In genomic region chr21:36719614-36720013, GRCh38 we compare ENCODE assay signal across 23 cellular contexts. TPM values are rescaled to one million over a fixed set of nuclear protein-coding genes. Genes with fewer than 3 reads are reported as not detected.
DNase-seq lines count a peak whose midpoint lies in the region; ATAC-seq, FAIRE-seq and TF ChIP-seq lines count a peak whose summit lies in the region.
"Had no signal": no experiment of that assay in that cellular context is flagged by ENCODE, and none has a peak within 500 bp of the region (broad histone marks: within the 10 kb centered on the region; RNA-seq: fewer than 3 reads in every experiment).

No MANE protein-coding gene starts in this region.

- H3K9ac ChIP-seq in HCT116 (ENCODE audit: low read length) (peak overlapping the region; percentile 53), keratinocyte (ENCODE audit: control insufficient read depth, extremely low read depth, insufficient read depth, low read length) (peak overlapping the region; percentile 9)

- H3K4me3 ChIP-seq in HCT116 (replicated peaks in 1 of 2; ENCODE audit: low read depth in 1 of 2, low read length in 2 of 2) (peak overlapping the region in 1 of 2 experiments; percentile 13; a peak in 1 of 4 replicates), keratinocyte (ENCODE audit: control insufficient read depth in 2 of 3, extremely low read depth in 1 of 3, insufficient read depth in 2 of 3, low read depth in 1 of 3, low read length in 3 of 3) (no peak overlapping the region), sigmoid colon (no peak overlapping the region), vagina (no peak overlapping the region), brain microvascular endothelial cell (ENCODE audit: low read depth, low read length) (no peak overlapping the region), adrenal gland (no peak overlapping the region)
- H3K4me3 ChIP-seq: coronary artery, SJCRH30, testis had no signal

- peak; percentile 64 for ATAC-seq in HCT116
- no peak for ATAC-seq in GM19035 (IDR thresholded peaks at IDR 0.05; ENCODE audit: unreplicated experiment)
- ATAC-seq: activated CD8-positive, alpha-beta T cell treated with anti-CD3 and anti-CD28 coated beads for 36 hours; CD8-positive, alpha-beta T cell; T-helper 17 cell had no signal

- CTCF ChIA-PET in HCT116 (lab: Charles Lee), result interaction anchor here (1.4 kb wide), 1 partner anchor 23 kb away, joined by 3 read pairs; no protein-coding TSS in a partner anchor

- H3K79me2 ChIP-seq in HCT116 (ENCODE audit: insufficient read depth, low read length) (no peaks in the 10 kb centered on the region), keratinocyte (ENCODE audit: control insufficient read depth, insufficient read depth, low read length) (no peaks in the 10 kb centered on the region)

- POLR2A ChIA-PET in HCT116 (lab: Charles Lee), result no interaction called here

- no peaks in the 10 kb centered on the region for H3K9me3 ChIP-seq in HCT116 (ENCODE audit: control insufficient read depth in 1 of 2, insufficient read depth in 1 of 2, low read depth in 1 of 2, low read length in 2 of 2)
- no peaks in the 10 kb centered on the region for H3K9me3 ChIP-seq in keratinocyte (ENCODE audit: control insufficient read depth, low read depth, low read length)
- H3K9me3 ChIP-seq in sigmoid colon, result no peaks in the 10 kb centered on the region
- no peaks in the 10 kb centered on the region for H3K9me3 ChIP-seq in vagina
- no peaks in the 10 kb centered on the region for H3K9me3 ChIP-seq in adrenal gland (replicated peaks in 1 of 3)
- H3K9me3 ChIP-seq: SJCRH30, testis had no signal

- no TSS peak for BruUV-seq in HCT116 (replicated peaks; lab: Mats Ljungman, UMichigan)

- DNase-seq in HCT116 (ENCODE audit: low read depth, low spot score) (no peak), keratinocyte (ENCODE audit: low read depth, low spot score) (no peak), sigmoid colon (peak; percentile 20), vagina (ENCODE audit: extremely low spot score in 2 of 2) (no peak), brain microvascular endothelial cell (no peak), adrenal gland (no peak)
- DNase-seq: activated CD4-positive, CD25-positive, alpha-beta regulatory T cell; activated CD8-positive, alpha-beta T cell treated with anti-CD3 and anti-CD28 coated beads for 36 hours; activated naive CD4-positive, alpha-beta T cell treated with anti-CD3 and anti-CD28 coated beads, Interleukin-2, amount 10 ng/mL, durations not matched to agents 7 days and 5 days; activated T-cell treated with anti-CD3 and anti-CD28 coated beads, Interleukin-2, amount 50 U/mL, for 24 hours; CD8-positive, alpha-beta T cell; Karpas-422; NCI-H1417; NCI-H524 treated with DMSO at 0.1 percent for 48 hours; stimulated activated CD4-positive, alpha-beta T cell treated with anti-CD3 and anti-CD28 coated beads, Interleukin-15, amount 100 ng/mL, for 24 hours; T-helper 17 cell; testis had no signal

- H3K27ac ChIP-seq in HCT116 (ENCODE audit: low read depth, low read length) (peak overlapping the region; percentile 61), VCaP (peak overlapping the region; percentile 100), keratinocyte (ENCODE audit: control insufficient read depth, insufficient read depth, low read length) (no peak overlapping the region), sigmoid colon (no peak overlapping the region), vagina (no peak overlapping the region), brain microvascular endothelial cell (no peak overlapping the region), adrenal gland (no peak overlapping the region)
- H3K27ac ChIP-seq: coronary artery, SJCRH30, testis had no signal

- H4K20me1 ChIP-seq in HCT116 (ENCODE audit: insufficient read depth) (no peaks in the 10 kb centered on the region), keratinocyte (ENCODE audit: control insufficient read depth, extremely low read depth, insufficient read depth, low read length) (no peaks in the 10 kb centered on the region)

- H3K36me3 ChIP-seq in HCT116 (ENCODE audit: control insufficient read depth in 1 of 2, insufficient read depth in 2 of 2, low read length in 2 of 2), result peaks cover 3 to 4% of the 10 kb centered on the region in 2 experiments; a peak in 1 of 4 replicates
- no peaks in the 10 kb centered on the region for H3K36me3 ChIP-seq in keratinocyte (ENCODE audit: control insufficient read depth in 2 of 2, extremely low read depth in 1 of 2, insufficient read depth in 2 of 2, low read length in 2 of 2)
- H3K36me3 ChIP-seq in sigmoid colon, result no peaks in the 10 kb centered on the region
- no peaks in the 10 kb centered on the region for H3K36me3 ChIP-seq in vagina
- H3K36me3 ChIP-seq in brain microvascular endothelial cell (replicated peaks), result no peaks in the 10 kb centered on the region
- H3K36me3 ChIP-seq in adrenal gland (replicated peaks in 1 of 2), result no peaks in the 10 kb centered on the region
- H3K36me3 ChIP-seq: SJCRH30 had no signal

- H3K27me3 ChIP-seq in HCT116 (ENCODE audit: insufficient read depth, low read length), result no peaks in the 10 kb centered on the region
- H3K27me3 ChIP-seq in keratinocyte (ENCODE audit: control insufficient read depth, extremely low read depth, insufficient read depth, low read length), result peaks cover 4% of the 10 kb centered on the region
- peaks cover 0 to 73% (median 19%) of the 10 kb centered on the region in 3 donors for H3K27me3 ChIP-seq in sigmoid colon
- H3K27me3 ChIP-seq in vagina, result no peaks in the 10 kb centered on the region
- H3K27me3 ChIP-seq in brain microvascular endothelial cell (replicated peaks), result peaks cover 15% of the 10 kb centered on the region
- H3K27me3 ChIP-seq in adrenal gland, result peaks cover 37% of the 10 kb centered on the region
- H3K27me3 ChIP-seq: SJCRH30, testis had no signal

- H3K4me2 ChIP-seq in HCT116 (ENCODE audit: low read length), result peak overlapping the region; percentile 54
- H3K4me2 ChIP-seq in keratinocyte (ENCODE audit: control insufficient read depth, extremely low read depth, insufficient read depth, low read depth, low read length), result peak overlapping the region; percentile 49

- peak; percentile 25; the same call in 1 of the 2 replicates for TF ChIP-seq RAD21 in HCT116 (IDR thresholded peaks at IDR 0.05; ENCODE audit: low read depth)

- TF ChIP-seq POLR2A in HCT116 (IDR thresholded peaks at IDR 0.05; ENCODE audit: borderline replicate concordance, extremely low read depth, insufficient read depth, insufficient read length), result no peak
- TF ChIP-seq POLR2A in sigmoid colon (IDR thresholded peaks at IDR 0.05), result no peak
- TF ChIP-seq POLR2A in vagina (IDR thresholded peaks at IDR 0.05), result no peak
- no peak for TF ChIP-seq POLR2A in adrenal gland (IDR thresholded peaks at IDR 0.05)

- H2AFZ ChIP-seq in HCT116 (ENCODE audit: low read depth, low read length, poor library complexity, severe bottlenecking), result no peak overlapping the region
- no peak overlapping the region for H2AFZ ChIP-seq in keratinocyte (ENCODE audit: control insufficient read depth, low read length)

- dilution Hi-C loops in keratinocyte (cut with MboI; ENCODE audit: extremely low pct_ligation_motif_present, low sequenced_read_pairs), result no loop called here

- RAD21 ChIA-PET in HCT116 (lab: Charles Lee; ENCODE audit: low non-redundant PET in 1 of 2, low total read pairs in 2 of 2, uncharacterized antibody in 2 of 2, unreplicated experiment in 2 of 2), result no interaction called here

- WGBS in sigmoid colon, 2 donors, result 26 to 75% methylated on average over 10 of the region's 10 CpGs
- WGBS in adrenal gland, 4 donors, result 89 to 92% (median 90%) methylated on average over 10 of the region's 10 CpGs

- in situ Hi-C loops in brain microvascular endothelial cell (cut with HindIII; ENCODE audit: low pct_ligation_motif_present, low sequenced_read_pairs), result no loop called here

- peaks cover 15 to 23% of the 10 kb centered on the region in 2 experiments for H3K4me1 ChIP-seq in HCT116 (ENCODE audit: control insufficient read depth in 1 of 2, insufficient read depth in 2 of 2, low read length in 2 of 2)
- H3K4me1 ChIP-seq in keratinocyte (ENCODE audit: control insufficient read depth, extremely low read depth, insufficient read depth, low read length), result peaks cover 13% of the 10 kb centered on the region
- H3K4me1 ChIP-seq in sigmoid colon, result no peaks in the 10 kb centered on the region
- H3K4me1 ChIP-seq in vagina, result no peaks in the 10 kb centered on the region
- H3K4me1 ChIP-seq in adrenal gland (replicated peaks in 1 of 2), result no peaks in the 10 kb centered on the region
- H3K4me1 ChIP-seq: SJCRH30, testis had no signal

- intact Hi-C loops in HCT116 (cut with micrococcal nuclease) (no loop called here), sigmoid colon (cut with DNase I) (no loop called here), vagina (cut with DNase I) (no loop called here), adrenal gland (cut with DNase I) (no loop called here)

- TF ChIP-seq CTCF in HCT116 (IDR thresholded peaks at IDR 0.05 in 2 of 3, conservative IDR thresholded peaks at IDR 0.05 in 1 of 3; ENCODE audit: borderline replicate concordance in 1 of 3, insufficient read depth in 1 of 3, low read depth in 2 of 3, low read length in 2 of 3) (no peak), VCaP (conservative IDR thresholded peaks at IDR 0.05) (no peak), keratinocyte (optimal IDR thresholded peaks at IDR 0.05 in 1 of 3, IDR thresholded peaks at IDR 0.05 in 1 of 3, conservative IDR thresholded peaks at IDR 0.05 in 1 of 3; ENCODE audit: extremely low read depth in 1 of 3, insufficient read depth in 2 of 3, low read length in 3 of 3) (peak in 1 of 3 experiments; percentile 38), sigmoid colon (IDR thresholded peaks at IDR 0.05) (no peak), vagina (IDR thresholded peaks at IDR 0.05) (no peak), brain microvascular endothelial cell (IDR thresholded peaks at IDR 0.05; ENCODE audit: low read depth, low read length, missing control alignments) (no peak), adrenal gland (IDR thresholded peaks at IDR 0.05) (no peak)

- no peaks in the 10 kb centered on the region for H3K9me1 ChIP-seq in keratinocyte (ENCODE audit: control insufficient read depth, extremely low read depth, insufficient read depth, low read length)

- FAIRE-seq in keratinocyte (lab: Jason Lieb, UNC), result no peak

- no peaks in the 10 kb centered on the region for H3K9me2 ChIP-seq in HCT116 (ENCODE audit: insufficient read depth)

- no peak for TF ChIP-seq EP300 in sigmoid colon (IDR thresholded peaks at IDR 0.05)

RNA-seq across cellular contexts. Expression of gene SIM2, which starts 20.7 kb away (rescaled TPM):
- total RNA-seq in HCT116 (2021; ENCODE audit: unreplicated experiment), result 23.9 TPM
- polyA plus RNA-seq in HCT116 (2012), result 14.3 and 17.9 TPM in 2 replicates
- 0.03 to 0.05 TPM in 2 of 3 replicates, not detected in the other for polyA plus RNA-seq in keratinocyte
- not detected for polyA plus RNA-seq in keratinocyte (2011; ENCODE audit: low read depth)
- polyA plus RNA-seq in keratinocyte (2011; cell fraction: cytosol; rRNA removed), result 0.01 and 0.06 TPM in 2 replicates
- polyA plus RNA-seq in keratinocyte (2011; cell fraction: nucleus; rRNA removed), result 0.11 and 0.16 TPM in 2 replicates
- 0.05 and 0.18 TPM in 2 replicates for polyA plus RNA-seq in keratinocyte (2012; ENCODE audit: low replicate concordance)
- not detected in 3 replicates for polyA minus RNA-seq in keratinocyte
- polyA minus RNA-seq in keratinocyte (2011; cell fraction: cytosol; rRNA and poly(A)+ RNA removed), result not detected
- polyA minus RNA-seq in keratinocyte (2011; cell fraction: nucleus; rRNA and poly(A)+ RNA removed), result not detected in 2 replicates
- not detected for total RNA-seq in sigmoid colon
- under 1 TPM in 2 of 3 donors, not detected in 1; 0.01 to 0.60 TPM for polyA plus RNA-seq in sigmoid colon
- not detected for total RNA-seq in vagina
- total RNA-seq in adrenal gland, result under 1 TPM in 4 of 8 donors, not detected in 4; 0.08 to 0.55 (median 0.33) TPM
- polyA plus RNA-seq in adrenal gland, result under 1 TPM; 0.03 to 0.15 (median 0.08) TPM
- total RNA-seq: activated CD8-positive, alpha-beta T cell treated with anti-CD3 and anti-CD28 coated beads for 36 hours; CD8-positive, alpha-beta T cell; fibroblast of villous mesenchyme; OCI-LY7; T-helper 17 cell had no signal

Comparison
In these comparisons a context has a peak if more than half of its experiments do, and no peak if none do; other contexts are left out.
1. H3K27ac ChIP-seq: peak in HCT116 (single experiment) and VCaP (single experiment); none in keratinocyte (single experiment), sigmoid colon (0 of 4), vagina (single experiment), brain microvascular endothelial cell (single experiment) and adrenal gland (0 of 5).
2. RNA of gene SIM2, which starts 20.7 kb away (total RNA-seq): 23.9 TPM in HCT116 (single experiment); 0.08 to 0.55 TPM in adrenal gland, not detected in sigmoid colon and not detected in vagina (single experiment); every median in the first group is over 10 times any median in the second.